Comparison of ENCODE assay signal across 1 cellular context in genomic region chr3:149812165-149812605, GRCh38.
TF ChIP-seq lines count a peak whose summit lies in the region.

No MANE protein-coding gene starts in this region.

TF ChIP-seq in endothelial cell of umbilical vein, 7 proteins besides CTCF, POLR2A, EP300 and RAD21:
- TF ChIP-seq POLR2AphosphoS5 (IDR thresholded peaks at IDR 0.05; ENCODE audit: insufficient read depth, low read depth, low read length): no peak
- TF ChIP-seq MYC (IDR thresholded peaks at IDR 0.05; ENCODE audit: low read depth, low read length): no peak
- no peak for TF ChIP-seq GATA2 (IDR thresholded peaks at IDR 0.05; ENCODE audit: insufficient read depth, insufficient read length, low read depth, low read length)
- no peak for TF ChIP-seq FOS (IDR thresholded peaks at IDR 0.05; ENCODE audit: borderline replicate concordance, insufficient read depth, low read length)
- no peak for TF ChIP-seq MAX (IDR thresholded peaks at IDR 0.05; ENCODE audit: insufficient read depth, insufficient read length)
- TF ChIP-seq JUN (IDR thresholded peaks at IDR 0.05; ENCODE audit: borderline replicate concordance, insufficient read depth, insufficient read length, low read depth): no peak
- no peak for TF ChIP-seq EZH2 (IDR thresholded peaks at IDR 0.05; ENCODE audit: borderline replicate concordance, low read depth, low read length, severe bottlenecking)
TF ChIP-seq in endothelial cell of umbilical vein: peak in this region for 0.
